ENCODE assay signal across 8 cellular contexts in the genomic region with DNA sequence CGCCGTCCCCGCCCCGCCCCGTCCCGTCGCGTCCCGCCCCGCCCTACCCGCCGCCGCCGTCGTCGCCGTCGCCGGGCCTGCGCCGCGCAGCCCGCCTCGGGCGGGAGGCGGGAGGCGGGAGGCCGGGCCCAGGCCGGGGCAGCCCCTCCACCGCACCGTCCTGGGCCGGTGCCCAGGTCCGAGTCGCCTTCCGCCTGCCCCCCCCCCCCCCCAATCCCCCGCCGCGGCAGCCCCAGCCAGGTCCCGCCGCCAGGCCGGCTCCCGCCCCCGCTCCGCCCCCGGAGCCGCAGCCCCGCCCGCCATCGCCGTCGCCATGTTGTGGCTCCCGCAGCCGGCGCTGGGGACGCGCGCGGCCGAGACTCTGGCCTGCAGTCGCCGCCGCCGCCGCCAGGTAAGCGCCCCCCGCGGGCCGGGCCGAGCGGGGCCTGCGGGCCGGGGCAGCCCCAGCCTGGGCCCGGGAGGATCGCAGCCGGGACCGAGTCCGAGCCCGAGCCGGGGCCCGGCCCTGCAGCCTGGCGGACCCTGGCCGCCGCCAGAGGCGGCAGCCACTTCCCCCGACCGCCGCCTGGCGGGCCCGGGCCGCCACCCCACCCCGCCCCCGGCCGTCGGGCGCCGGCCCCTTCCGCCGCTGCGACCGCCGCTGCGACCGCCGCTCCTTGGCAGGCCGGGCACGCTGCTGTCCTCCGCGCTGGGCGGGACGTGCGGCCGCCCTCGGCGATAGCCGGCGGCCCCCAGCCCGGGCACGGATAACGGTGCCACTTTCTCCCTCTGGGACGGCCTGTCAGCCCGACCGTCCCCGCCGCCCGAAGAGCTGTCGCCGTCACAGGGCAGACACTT. TPM values are rescaled to one million over a fixed set of nuclear protein-coding genes. Genes with fewer than 3 reads are reported as not detected.
A peak's percentile ranks its signal among the peaks of the same experiment; 100 is the strongest.
DNase-seq lines count a peak whose midpoint lies in the region; ATAC-seq and TF ChIP-seq lines count a peak whose summit lies in the region.

A gene with protein sequence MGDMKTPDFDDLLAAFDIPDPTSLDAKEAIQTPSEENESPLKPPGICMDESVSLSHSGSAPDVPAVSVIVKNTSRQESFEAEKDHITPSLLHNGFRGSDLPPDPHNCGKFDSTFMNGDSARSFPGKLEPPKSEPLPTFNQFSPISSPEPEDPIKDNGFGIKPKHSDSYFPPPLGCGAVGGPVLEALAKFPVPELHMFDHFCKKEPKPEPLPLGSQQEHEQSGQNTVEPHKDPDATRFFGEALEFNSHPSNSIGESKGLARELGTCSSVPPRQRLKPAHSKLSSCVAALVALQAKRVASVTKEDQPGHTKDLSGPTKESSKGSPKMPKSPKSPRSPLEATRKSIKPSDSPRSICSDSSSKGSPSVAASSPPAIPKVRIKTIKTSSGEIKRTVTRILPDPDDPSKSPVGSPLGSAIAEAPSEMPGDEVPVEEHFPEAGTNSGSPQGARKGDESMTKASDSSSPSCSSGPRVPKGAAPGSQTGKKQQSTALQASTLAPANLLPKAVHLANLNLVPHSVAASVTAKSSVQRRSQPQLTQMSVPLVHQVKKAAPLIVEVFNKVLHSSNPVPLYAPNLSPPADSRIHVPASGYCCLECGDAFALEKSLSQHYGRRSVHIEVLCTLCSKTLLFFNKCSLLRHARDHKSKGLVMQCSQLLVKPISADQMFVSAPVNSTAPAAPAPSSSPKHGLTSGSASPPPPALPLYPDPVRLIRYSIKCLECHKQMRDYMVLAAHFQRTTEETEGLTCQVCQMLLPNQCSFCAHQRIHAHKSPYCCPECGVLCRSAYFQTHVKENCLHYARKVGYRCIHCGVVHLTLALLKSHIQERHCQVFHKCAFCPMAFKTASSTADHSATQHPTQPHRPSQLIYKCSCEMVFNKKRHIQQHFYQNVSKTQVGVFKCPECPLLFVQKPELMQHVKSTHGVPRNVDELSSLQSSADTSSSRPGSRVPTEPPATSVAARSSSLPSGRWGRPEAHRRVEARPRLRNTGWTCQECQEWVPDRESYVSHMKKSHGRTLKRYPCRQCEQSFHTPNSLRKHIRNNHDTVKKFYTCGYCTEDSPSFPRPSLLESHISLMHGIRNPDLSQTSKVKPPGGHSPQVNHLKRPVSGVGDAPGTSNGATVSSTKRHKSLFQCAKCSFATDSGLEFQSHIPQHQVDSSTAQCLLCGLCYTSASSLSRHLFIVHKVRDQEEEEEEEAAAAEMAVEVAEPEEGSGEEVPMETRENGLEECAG (N-terminal part only) (plus strand): TSS at position 319 of the 837 bp plus-strand sequence. CDS start 34,084 bp downstream, outside the sequence.

- POLR2A ChIA-PET in naive thymus-derived CD8-positive, alpha-beta T cell (lab: Charles Lee), result interaction anchor here (0.6 to 11.5 kb wide), 17 partner anchors 13 to 161 kb away, joined by 3 to 434 read pairs (median 5); a partner anchor contains a TSS

- no peaks in the 10 kb centered on the region for H4K20me1 ChIP-seq in fibroblast of lung (ENCODE audit: control insufficient read depth, extremely low read depth, insufficient read depth, low read length)

- H3K79me2 ChIP-seq in fibroblast of lung (ENCODE audit: control insufficient read depth, insufficient read depth, low read length), result peaks cover 47% of the 10 kb centered on the region

- H3K27ac ChIP-seq in C4-2B (peak within 1 kb of the TSS; percentile 95), fibroblast of lung (ENCODE audit: insufficient read depth, low read length) (peak within 1 kb of the TSS; percentile 92)

- peak within 1 kb of the TSS; percentile 88 for H3K9ac ChIP-seq in fibroblast of lung (ENCODE audit: insufficient read depth, low read length)

- no peaks in the 10 kb centered on the region for H3K36me3 ChIP-seq in fibroblast of lung (ENCODE audit: control insufficient read depth, insufficient read depth, low read length)

- intact Hi-C loops in activated T-helper 1 cell treated with anti-CD3 and anti-CD28 coated beads, Interleukin-12 subunit alpha, Interleukin-12 subunit beta, Interleukin-2, Interleukin-4 antibody, amounts not matched to agents 30 ng/mL and 10 ng/mL and 1 ng/mL, durations not matched to agents 14 hours and 24 hours and 36 hours (cut with micrococcal nuclease), result loop anchor here (1.0 to 10.0 kb wide), 4 partner anchors 12 to 236 kb away; a partner anchor contains a TSS

- H3K27ac Mint-ChIP-seq in activated T-helper 1 cell treated with anti-CD3 and anti-CD28 coated beads, Interleukin-12 subunit alpha, Interleukin-12 subunit beta, Interleukin-2, Interleukin-4 antibody, amounts not matched to agents 30 ng/mL and 10 ng/mL and 1 ng/mL, durations not matched to agents 14 hours and 24 hours and 36 hours, result peak within 1 kb of the TSS; percentile 95
- peak within 1 kb of the TSS; percentile 98 to 100 (median 99) for H3K27ac Mint-ChIP-seq in naive thymus-derived CD8-positive, alpha-beta T cell

- no peaks in the 10 kb centered on the region for H3K27me3 ChIP-seq in fibroblast of lung (ENCODE audit: control insufficient read depth, insufficient read depth, low read length)

- ATAC-seq in GM19328 (IDR thresholded peaks at IDR 0.05; ENCODE audit: unreplicated experiment) (peak; percentile 55), HG03460 (IDR thresholded peaks at IDR 0.05; ENCODE audit: unreplicated experiment) (peak; percentile 52)
- ATAC-seq in naive thymus-derived CD8-positive, alpha-beta T cell, result peak; percentile 67 to 68
- peak; percentile 68 for ATAC-seq in stimulated activated naive CD8-positive, alpha-beta T cell treated with anti-CD3 and anti-CD28 coated beads, Interleukin-15, Interleukin-2, amounts not matched to agents 100 U/mL and 50 U/mL, for 24 hours

- DNase-seq in RKO (ENCODE audit: low spot score) (peak; percentile 70), fibroblast of lung (ENCODE audit: low read depth in 2 of 2) (peak; percentile 70 to 73)
- DNase-seq in activated T-helper 1 cell treated with anti-CD3 and anti-CD28 coated beads, Interleukin-12 subunit alpha, Interleukin-12 subunit beta, Interleukin-2, Interleukin-4 antibody, amounts not matched to agents 30 ng/mL and 10 ng/mL and 1 ng/mL, durations not matched to agents 14 hours and 24 hours and 36 hours (ENCODE audit: low spot score), result peak; percentile 75
- DNase-seq in naive thymus-derived CD8-positive, alpha-beta T cell, result peak; percentile 68 to 87 (median 82)
- DNase-seq in stimulated activated naive CD8-positive, alpha-beta T cell treated with anti-CD3 and anti-CD28 coated beads, Interleukin-15, Interleukin-2, amounts not matched to agents 100 U/mL and 50 U/mL, for 24 hours, result peak; percentile 80

- H3K4me1 ChIP-seq in fibroblast of lung (ENCODE audit: control insufficient read depth, extremely low read depth, insufficient read depth, low read length), result peaks cover 4% of the 10 kb centered on the region

- peaks cover 20% of the 10 kb centered on the region for H3K36me3 Mint-ChIP-seq in activated T-helper 1 cell treated with anti-CD3 and anti-CD28 coated beads, Interleukin-12 subunit alpha, Interleukin-12 subunit beta, Interleukin-2, Interleukin-4 antibody, amounts not matched to agents 30 ng/mL and 10 ng/mL and 1 ng/mL, durations not matched to agents 14 hours and 24 hours and 36 hours (ENCODE audit: low read depth)
- H3K36me3 Mint-ChIP-seq in naive thymus-derived CD8-positive, alpha-beta T cell, result peaks cover 0 to 7% (median 0%) of the 10 kb centered on the region in 3 donors

- H3K27me3 Mint-ChIP-seq in activated T-helper 1 cell treated with anti-CD3 and anti-CD28 coated beads, Interleukin-12 subunit alpha, Interleukin-12 subunit beta, Interleukin-2, Interleukin-4 antibody, amounts not matched to agents 30 ng/mL and 10 ng/mL and 1 ng/mL, durations not matched to agents 14 hours and 24 hours and 36 hours (ENCODE audit: insufficient read depth), result no peaks in the 10 kb centered on the region
- no peaks in the 10 kb centered on the region for H3K27me3 Mint-ChIP-seq in naive thymus-derived CD8-positive, alpha-beta T cell

- H3K4me1 Mint-ChIP-seq in activated T-helper 1 cell treated with anti-CD3 and anti-CD28 coated beads, Interleukin-12 subunit alpha, Interleukin-12 subunit beta, Interleukin-2, Interleukin-4 antibody, amounts not matched to agents 30 ng/mL and 10 ng/mL and 1 ng/mL, durations not matched to agents 14 hours and 24 hours and 36 hours (ENCODE audit: low read depth), result peaks cover 56% of the 10 kb centered on the region
- peaks cover 49 to 74% (median 71%) of the 10 kb centered on the region in 4 donors for H3K4me1 Mint-ChIP-seq in naive thymus-derived CD8-positive, alpha-beta T cell

- no peaks in the 10 kb centered on the region for H3K9me3 ChIP-seq in fibroblast of lung (ENCODE audit: control insufficient read depth, insufficient read depth, low read depth, low read length)

- H2AFZ ChIP-seq in fibroblast of lung (ENCODE audit: low read length), result peak within 1 kb of the TSS; percentile 87

- peak within 1 kb of the TSS; percentile 89 to 98 (median 93) for H3K4me3 ChIP-seq in fibroblast of lung (replicated peaks in 1 of 4; ENCODE audit: control extremely low read depth in 1 of 4, insufficient read depth in 1 of 4, low read depth in 3 of 4, low read length in 4 of 4)

- peak within 1 kb of the TSS; percentile 99 for H3K4me2 ChIP-seq in fibroblast of lung (ENCODE audit: extremely low read depth, insufficient read depth, low read length)

- H3K9me3 Mint-ChIP-seq in activated T-helper 1 cell treated with anti-CD3 and anti-CD28 coated beads, Interleukin-12 subunit alpha, Interleukin-12 subunit beta, Interleukin-2, Interleukin-4 antibody, amounts not matched to agents 30 ng/mL and 10 ng/mL and 1 ng/mL, durations not matched to agents 14 hours and 24 hours and 36 hours, result no peaks in the 10 kb centered on the region
- no peaks in the 10 kb centered on the region for H3K9me3 Mint-ChIP-seq in naive thymus-derived CD8-positive, alpha-beta T cell

- peak; percentile 66 for TF ChIP-seq CTCF in C4-2B (conservative IDR thresholded peaks at IDR 0.05)
- no peak for TF ChIP-seq CTCF in fibroblast of lung (conservative IDR thresholded peaks at IDR 0.05 in 1 of 2, IDR thresholded peaks at IDR 0.05 in 1 of 2; ENCODE audit: low read depth in 1 of 2, low read length in 2 of 2)

- peak within 1 kb of the TSS; percentile 91 for H3K4me3 Mint-ChIP-seq in activated T-helper 1 cell treated with anti-CD3 and anti-CD28 coated beads, Interleukin-12 subunit alpha, Interleukin-12 subunit beta, Interleukin-2, Interleukin-4 antibody, amounts not matched to agents 30 ng/mL and 10 ng/mL and 1 ng/mL, durations not matched to agents 14 hours and 24 hours and 36 hours
- H3K4me3 Mint-ChIP-seq in naive thymus-derived CD8-positive, alpha-beta T cell, result peak within 1 kb of the TSS; percentile 93 to 100 (median 98)

RNA-seq across cellular contexts. Expression of the gene that starts here (rescaled TPM):
- 29.9 and 30.9 TPM in 2 replicates for total RNA-seq in activated T-helper 1 cell treated with anti-CD3 and anti-CD28 coated beads, Interleukin-12 subunit alpha, Interleukin-12 subunit beta, Interleukin-2, Interleukin-4 antibody, amounts not matched to agents 30 ng/mL and 10 ng/mL and 1 ng/mL, durations not matched to agents 14 hours and 24 hours and 36 hours
- total RNA-seq in fibroblast of lung, result 3.1 and 5.1 TPM in 2 replicates
- polyA plus RNA-seq in fibroblast of lung, result 7.3 and 7.5 TPM in 2 replicates
- polyA plus RNA-seq in fibroblast of lung (2012), result 9.1 and 10.4 TPM in 2 replicates
- polyA minus RNA-seq in fibroblast of lung (ENCODE audit: low replicate concordance), result 17.6 and 24.5 TPM in 2 replicates
- 10 to 100 TPM; 39.6 to 40.7 TPM for total RNA-seq in naive thymus-derived CD8-positive, alpha-beta T cell
- 1 to 10 TPM; 3.2 to 9.4 (median 4.1) TPM for polyA plus RNA-seq in naive thymus-derived CD8-positive, alpha-beta T cell

Comparison
In these comparisons a context has a peak if more than half of its experiments do, and no peak if none do; other contexts are left out.
1. Peak in every context shown above with its lines: DNase-seq, ATAC-seq, H3K4me3 ChIP-seq and H3K27ac ChIP-seq.